In the genomic region with DNA sequence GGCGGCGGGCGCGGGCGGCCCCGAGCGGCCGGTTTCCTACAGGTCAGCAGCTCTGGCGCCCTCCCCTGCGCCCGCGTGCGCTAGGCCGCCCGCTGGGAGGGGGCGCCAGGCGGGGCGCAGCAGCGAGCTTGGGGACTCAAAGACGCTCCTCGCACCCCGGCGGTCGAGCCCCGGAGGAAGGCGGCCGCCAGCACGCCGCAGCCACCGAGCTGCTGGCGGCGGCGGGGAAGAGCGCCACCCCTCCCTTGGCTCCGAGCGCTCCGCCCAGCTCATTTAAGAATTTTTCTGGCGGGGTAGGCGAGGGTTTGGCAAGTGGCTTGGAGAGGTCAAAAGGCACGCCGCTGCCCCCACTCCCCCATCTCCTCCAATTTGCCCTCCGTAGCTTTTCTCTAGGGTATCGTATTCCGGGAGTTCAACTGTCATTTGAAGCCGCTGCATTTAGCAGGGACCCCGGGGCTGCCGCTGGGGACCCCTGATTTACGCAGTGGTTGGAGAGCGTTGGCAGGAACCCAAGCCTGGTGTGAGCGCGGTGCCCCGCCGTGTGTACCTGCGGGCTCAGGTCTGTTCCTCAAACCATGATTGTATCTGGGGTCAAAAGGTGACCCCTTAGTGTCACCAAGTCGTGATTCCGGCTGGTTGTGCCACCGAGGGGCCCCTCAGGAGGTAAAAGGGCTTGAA, we compare ENCODE assay signal across 8 cellular contexts. TPM values are rescaled to one million over a fixed set of nuclear protein-coding genes. Genes with fewer than 3 reads are reported as not detected.
DNase-seq lines count a peak whose midpoint lies in the region; ATAC-seq and TF ChIP-seq lines count a peak whose summit lies in the region.

No MANE protein-coding gene starts in this region.

- peaks cover 21% of the 10 kb centered on the region for H3F3A ChIP-seq in DOHH2 (ENCODE audit: control insufficient read depth, insufficient read depth)
- H3F3A ChIP-seq in SK-N-SH (replicated peaks; ENCODE audit: insufficient read depth) = peaks cover 26% of the 10 kb centered on the region

- peaks cover 57% of the 10 kb centered on the region for H3K27me3 ChIP-seq in DOHH2 (ENCODE audit: control insufficient read depth, low read length)
- no peaks in the 10 kb centered on the region for H3K27me3 ChIP-seq in SK-N-SH (ENCODE audit: insufficient read depth)
- no peaks in the 10 kb centered on the region for H3K27me3 ChIP-seq in brain microvascular endothelial cell (replicated peaks)
- peaks cover 21% of the 10 kb centered on the region; the same call in 1 of the 2 replicates for H3K27me3 ChIP-seq in iPS-20b (ENCODE audit: insufficient read depth, low read length)

- H3K9me3 ChIP-seq in DOHH2 (ENCODE audit: control insufficient read depth, insufficient read depth, low read length) (no peaks in the 10 kb centered on the region), SK-N-SH (no peaks in the 10 kb centered on the region), iPS-20b (ENCODE audit: insufficient read depth, low read depth, low read length) (no peaks in the 10 kb centered on the region)

- H2AFZ ChIP-seq in SK-N-SH (ENCODE audit: low read depth) = peak overlapping the region; percentile 30

- peaks cover 54% of the 10 kb centered on the region for H3K4me1 ChIP-seq in DOHH2 (ENCODE audit: control insufficient read depth, low read length)
- H3K4me1 ChIP-seq in SK-N-SH (ENCODE audit: control insufficient read depth in 1 of 2, insufficient read depth in 2 of 2, low read depth in 1 of 2, low read length in 1 of 2) = peaks cover 10 to 44% of the 10 kb centered on the region in 2 experiments; a peak in 3 of 4 replicates
- H3K4me1 ChIP-seq in iPS-20b (ENCODE audit: insufficient read depth, low read length) = peaks cover 16% of the 10 kb centered on the region; the same call in 1 of the 2 replicates

- H3K27ac ChIP-seq in DOHH2 (ENCODE audit: low read depth, low read length) (peak overlapping the region; percentile 63), SK-N-SH (ENCODE audit: low read depth in 2 of 2, low read length in 1 of 2) (peak overlapping the region; percentile 73 to 99), brain microvascular endothelial cell (peak overlapping the region; percentile 4), iPS-20b (ENCODE audit: low read length) (no peak overlapping the region)

- TF ChIP-seq EP300 in SK-N-SH (IDR thresholded peaks at IDR 0.05; ENCODE audit: borderline replicate concordance in 1 of 2, low read depth in 1 of 2, low read length in 1 of 2) = peak in 1 of 2 experiments; percentile 2; a peak in 1 of 4 replicates

- H3K9ac ChIP-seq in SK-N-SH (peak overlapping the region; percentile 60), iPS-20b (ENCODE audit: low read depth, low read length) (peak overlapping the region; percentile 60; the same call in 1 of the 2 replicates)

- under 1% methylated on average over 20 of the region's 57 CpGs for WGBS in SK-N-SH (ENCODE audit: low lambda C conversion rate)

- H4K20me1 ChIP-seq in DOHH2 (ENCODE audit: control insufficient read depth, insufficient read depth, low read depth, low read length) (peaks cover 4% of the 10 kb centered on the region; the same call in 1 of the 2 replicates), SK-N-SH (ENCODE audit: insufficient read depth) (peaks cover 17% of the 10 kb centered on the region)

- ATAC-seq in GM21367 (IDR thresholded peaks at IDR 0.05; ENCODE audit: unreplicated experiment) (peak; percentile 37), HG03442 (IDR thresholded peaks at IDR 0.05; ENCODE audit: unreplicated experiment) (no peak)

- peak overlapping the region; percentile 89 for H3K4me2 ChIP-seq in DOHH2 (ENCODE audit: low read length)
- H3K4me2 ChIP-seq in SK-N-SH = peak overlapping the region; percentile 100

- H3K9me2 ChIP-seq in DOHH2 (replicated peaks; ENCODE audit: control insufficient read depth, low read length) = no peaks in the 10 kb centered on the region
- no peaks in the 10 kb centered on the region for H3K9me2 ChIP-seq in SK-N-SH

- CTCF ChIA-PET in SK-N-SH (lab: Yijun Ruan, JAX) = interaction anchor here (0.6 to 6.1 kb wide), 51 partner anchors 9 to 439 kb away, joined by 3 to 43 read pairs (median 4); no protein-coding TSS in a partner anchor

- H3K36me3 ChIP-seq in DOHH2 (ENCODE audit: control insufficient read depth, low read length) = no peaks in the 10 kb centered on the region
- H3K36me3 ChIP-seq in SK-N-SH (replicated peaks in 1 of 2; ENCODE audit: control insufficient read depth in 1 of 2, insufficient read depth in 2 of 2, low read length in 1 of 2) = no peaks in the 10 kb centered on the region
- no peaks in the 10 kb centered on the region for H3K36me3 ChIP-seq in brain microvascular endothelial cell (replicated peaks)
- no peaks in the 10 kb centered on the region for H3K36me3 ChIP-seq in iPS-20b (ENCODE audit: insufficient read depth, low read depth, low read length)

- in situ Hi-C loops in brain microvascular endothelial cell (cut with HindIII; ENCODE audit: low pct_ligation_motif_present, low sequenced_read_pairs) = no loop called here

- peak; percentile 32 for TF ChIP-seq CTCF in DOHH2 (IDR thresholded peaks at IDR 0.05; ENCODE audit: low read depth, low read length, poor library complexity, severe bottlenecking)
- TF ChIP-seq CTCF in SK-N-SH (IDR thresholded peaks at IDR 0.05) = peak; percentile 41
- TF ChIP-seq CTCF in brain microvascular endothelial cell (IDR thresholded peaks at IDR 0.05; ENCODE audit: low read depth, low read length, missing control alignments) = no peak

- POLR2A ChIA-PET in SK-N-SH (lab: Yijun Ruan, JAX) = interaction anchor here (1.1 to 3.4 kb wide), 8 partner anchors 9 to 279 kb away, joined by 3 to 16 read pairs (median 4); no protein-coding TSS in a partner anchor

- DNase-seq in HuH-7.5 (ENCODE audit: low spot score) (peak; percentile 88), SK-N-SH (no peak), brain microvascular endothelial cell (no peak)
- DNase-seq in stimulated activated CD4-positive, alpha-beta T cell treated with anti-CD3 and anti-CD28 coated beads, Interleukin-15, amount 100 ng/mL, for 24 hours = peak; percentile 55

- peak; percentile 47 for TF ChIP-seq RAD21 in SK-N-SH (IDR thresholded peaks at IDR 0.05; ENCODE audit: low read length)

- H3K79me2 ChIP-seq in DOHH2 (ENCODE audit: control insufficient read depth, low read length) = peaks cover 3% of the 10 kb centered on the region; the same call in 1 of the 2 replicates
- peaks cover 27% of the 10 kb centered on the region for H3K79me2 ChIP-seq in SK-N-SH (ENCODE audit: insufficient read depth)

- H3K4me3 ChIP-seq in DOHH2 (ENCODE audit: low read length) (peak overlapping the region; percentile 67), SK-N-SH (ENCODE audit: low read depth in 2 of 2, low read length in 1 of 2) (peak overlapping the region; percentile 75 to 84), brain microvascular endothelial cell (ENCODE audit: low read depth, low read length) (peak overlapping the region; percentile 68), iPS-20b (ENCODE audit: low read length) (peak overlapping the region; percentile 87)

TF ChIP-seq in SK-N-SH, 30 proteins besides CTCF, POLR2A, EP300 and RAD21:
- TF ChIP-seq, protein P1, sequence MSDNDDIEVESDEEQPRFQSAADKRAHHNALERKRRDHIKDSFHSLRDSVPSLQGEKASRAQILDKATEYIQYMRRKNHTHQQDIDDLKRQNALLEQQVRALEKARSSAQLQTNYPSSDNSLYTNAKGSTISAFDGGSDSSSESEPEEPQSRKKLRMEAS (IDR thresholded peaks at IDR 0.05; ENCODE audit: low read depth) = no peak
- TF ChIP-seq EZH2phosphoT487 (IDR thresholded peaks at IDR 0.05; ENCODE audit: borderline replicate concordance, low read depth) = no peak
- peak; percentile 5; the same call in 1 of the 2 replicates for TF ChIP-seq NFIC (IDR thresholded peaks at IDR 0.05; ENCODE audit: borderline replicate concordance)

RNA-seq across cellular contexts. Expression of a gene that starts 59.5 kb away (rescaled TPM):
- 22.7 and 26.5 TPM in 2 replicates for polyA plus RNA-seq in SK-N-SH (2012; rRNA removed)
- polyA plus RNA-seq in SK-N-SH (2012; cell fraction: cytosol; rRNA removed) = 18.5 and 22.7 TPM in 2 replicates
- polyA plus RNA-seq in SK-N-SH (2012; cell fraction: nucleus; rRNA removed) = 94.0 and 103 TPM in 2 replicates

Comparison
In these comparisons a context has a peak if more than half of its experiments do, and no peak if none do; other contexts are left out.
1. DNase-seq: peak in HuH-7.5 (single experiment) and stimulated activated CD4-positive, alpha-beta T cell treated with anti-CD3 and anti-CD28 coated beads, Interleukin-15, amount 100 ng/mL, for 24 hours (single experiment); none in SK-N-SH (single experiment) and brain microvascular endothelial cell (single experiment).
2. Peak in every context shown above with its lines, with median percentiles within 50 percentile points of each other: H3K4me3 ChIP-seq.